1 cellular context compared by ENCODE assay signal in genomic region chr19:11577451-11578341, GRCh38.
TF ChIP-seq lines count a peak whose summit lies in the region.

Gene ACP5, minus strand, starts transcription at chr19:11577645. Its CDS starts 328 bp downstream, at chr19:11577317.

TF ChIP-seq in K562, 482 proteins besides CTCF, POLR2A, EP300 and RAD21 (continued from another document and continues in another):
- TF ChIP-seq ZBTB49 (CRISPR knock-in tag; IDR thresholded peaks at IDR 0.05; ENCODE audit: borderline replicate concordance) (no peak), MNT (conservative IDR thresholded peaks at IDR 0.05) (peak in 1 of 2 experiments; percentile 48; a peak in 1 of 4 replicates), ZFP36 (IDR thresholded peaks at IDR 0.05; ENCODE audit: low read depth, low read length, partially characterized antibody) (no peak), SNRNP70 (optimal IDR thresholded peaks at IDR 0.05; ENCODE audit: low read depth, low read length) (no peak), ZNF639 (CRISPR knock-in tag; conservative IDR thresholded peaks at IDR 0.05 in 1 of 2, IDR thresholded peaks at IDR 0.05 in 1 of 2) (no peak), ZNF408 (CRISPR knock-in tag; IDR thresholded peaks at IDR 0.05; ENCODE audit: low read depth) (no peak), FOXA1 (IDR thresholded peaks at IDR 0.05; ENCODE audit: borderline replicate concordance) (no peak), ZSCAN29 (IDR thresholded peaks at IDR 0.05) (no peak), ESRRB (CRISPR knock-in tag; IDR thresholded peaks at IDR 0.05; ENCODE audit: borderline replicate concordance) (no peak), REST (CRISPR knock-in tag; IDR thresholded peaks at IDR 0.05; ENCODE audit: low read depth) (no peak), TAF1 (IDR thresholded peaks at IDR 0.05; ENCODE audit: control insufficient read depth, extremely low read depth, insufficient read depth, low read length, severe bottlenecking) (no peak), ID3 (CRISPR knock-in tag; IDR thresholded peaks at IDR 0.05) (no peak), ID3 (tag; IDR thresholded peaks at IDR 0.05) (0 out of 2 replicates have a peak, but pooled peaks have one; percentile 28), FOXM1 (IDR thresholded peaks at IDR 0.05; ENCODE audit: low read depth) (no peak), FOXM1 (CRISPR knock-in tag; IDR thresholded peaks at IDR 0.05; ENCODE audit: low read depth) (no peak), HDAC1 (IDR thresholded peaks at IDR 0.05) (no peak), SMAD1 (IDR thresholded peaks at IDR 0.05; ENCODE audit: low read depth, low read length, partially characterized antibody) (no peak), ZNF644 (tag; IDR thresholded peaks at IDR 0.05; ENCODE audit: low read depth) (no peak), TFAM (CRISPR knock-in tag; conservative IDR thresholded peaks at IDR 0.05) (no peak), GTF2E2 (tag; IDR thresholded peaks at IDR 0.05) (no peak), HDGF (IDR thresholded peaks at IDR 0.05) (0 out of 2 replicates have a peak, but pooled peaks have one; percentile 48), MAZ (CRISPR knock-in tag; conservative IDR thresholded peaks at IDR 0.05 in 1 of 2, IDR thresholded peaks at IDR 0.05 in 1 of 2) (no peak), DEAF1 (CRISPR knock-in tag; IDR thresholded peaks at IDR 0.05) (no peak; the same call in 1 of the 2 replicates), ZNF77 (CRISPR knock-in tag; IDR thresholded peaks at IDR 0.05) (no peak), ETV1 (tag; conservative IDR thresholded peaks at IDR 0.05; ENCODE audit: low read depth) (no peak), E2F6 (IDR thresholded peaks at IDR 0.05; ENCODE audit: borderline replicate concordance in 1 of 2, extremely low read depth in 1 of 2, insufficient read depth in 1 of 2, insufficient read length in 1 of 2, low read depth in 1 of 2, low read length in 1 of 2, poor library complexity in 1 of 2, severe bottlenecking in 1 of 2) (peak in 1 of 2 experiments; percentile 66), ZNF316 (IDR thresholded peaks at IDR 0.05) (no peak), COPS2 (conservative IDR thresholded peaks at IDR 0.05) (no peak), RCOR1 (IDR thresholded peaks at IDR 0.05; ENCODE audit: borderline replicate concordance in 1 of 2, low read depth in 2 of 2, low read length in 2 of 2) (no peak), U2AF1 (optimal IDR thresholded peaks at IDR 0.05; ENCODE audit: low read depth, low read length) (no peak), BCOR (IDR thresholded peaks at IDR 0.05) (no peak), ZBTB40 (IDR thresholded peaks at IDR 0.05) (no peak), ZBTB40 (CRISPR knock-in tag; IDR thresholded peaks at IDR 0.05) (no peak), E4F1 (CRISPR knock-in tag; IDR thresholded peaks at IDR 0.05; ENCODE audit: borderline replicate concordance) (no peak)
